Comparison of ENCODE assay signal across 12 cellular contexts in genomic region chr12:116216022-116216756, GRCh38.
"Had no signal": no experiment of that assay in that cellular context is flagged by ENCODE, and none has a peak within 500 bp of the region (broad histone marks: within the 10 kb centered on the region; RNA-seq: fewer than 3 reads in every experiment).

No MANE protein-coding gene starts in this region.

- H3K9me3 Mint-ChIP-seq: activated CD4-positive, alpha-beta memory T cell treated with anti-CD3 and anti-CD28 coated beads for 36 hours; T-helper 1 cell treated with Interleukin-12 subunit alpha and Interleukin-12 subunit beta and Interleukin-4 antibody, amounts not matched to agents 30 μg/mL and 1 μg/mL, for 36 hours had no signal

- H3K4me3 Mint-ChIP-seq: activated CD4-positive, alpha-beta memory T cell treated with anti-CD3 and anti-CD28 coated beads for 36 hours; activated CD4-positive, alpha-beta T cell treated with anti-CD3 and anti-CD28 coated beads for 36 hours; T-helper 1 cell treated with Interleukin-12 subunit alpha and Interleukin-12 subunit beta and Interleukin-4 antibody, amounts not matched to agents 30 μg/mL and 1 μg/mL, for 36 hours had no signal

- H3K36me3 ChIP-seq: ascending aorta had no signal

- H3K27ac Mint-ChIP-seq: activated CD4-positive, alpha-beta memory T cell treated with anti-CD3 and anti-CD28 coated beads for 36 hours; activated CD4-positive, alpha-beta T cell treated with anti-CD3 and anti-CD28 coated beads for 36 hours; progenitor cell of endocrine pancreas; T-helper 1 cell treated with Interleukin-12 subunit alpha and Interleukin-12 subunit beta and Interleukin-4 antibody, amounts not matched to agents 30 μg/mL and 1 μg/mL, for 36 hours had no signal

- H3K4me3 ChIP-seq: ascending aorta, lung, smooth muscle cell had no signal

- H3K9me3 ChIP-seq: ascending aorta had no signal

- H3K27ac ChIP-seq: ascending aorta had no signal

- ATAC-seq: esophagus mucosa, right cardiac atrium had no signal

- H3K27me3 Mint-ChIP-seq: activated CD4-positive, alpha-beta memory T cell treated with anti-CD3 and anti-CD28 coated beads for 36 hours; activated CD4-positive, alpha-beta T cell treated with anti-CD3 and anti-CD28 coated beads for 36 hours; progenitor cell of endocrine pancreas had no signal

- DNase-seq: activated CD4-positive, alpha-beta memory T cell treated with anti-CD3 and anti-CD28 coated beads for 36 hours; activated CD4-positive, alpha-beta T cell treated with anti-CD3 and anti-CD28 coated beads for 36 hours; activated CD8-positive, alpha-beta memory T cell treated with anti-CD3 and anti-CD28 coated beads, Interleukin-2, amount 50 U/mL, for 4 hours; midbrain; occipital lobe; right cardiac atrium had no signal

- H3K27me3 ChIP-seq: ascending aorta had no signal
